ENCODE assay signal across 8 cellular contexts in genomic region chr7:3028071-3028766, GRCh38. TPM values are rescaled to one million over a fixed set of nuclear protein-coding genes. Genes with fewer than 3 reads are reported as not detected.
DNase-seq lines count a peak whose midpoint lies in the region; ATAC-seq and TF ChIP-seq lines count a peak whose summit lies in the region.

No MANE protein-coding gene starts in this region.

- intact Hi-C loops in cardiac septum (cut with DNase I), result no loop called here
- intact Hi-C loops in Right ventricle myocardium inferior (cut with DNase I), result no loop called here

- no peak for ATAC-seq in Right ventricle myocardium inferior
- no peak for ATAC-seq in HG03378 (IDR thresholded peaks at IDR 0.05; ENCODE audit: unreplicated experiment)
- ATAC-seq in GM18867 (IDR thresholded peaks at IDR 0.05; ENCODE audit: unreplicated experiment), result no peak

- peak; percentile 50 for DNase-seq in cardiac septum (ENCODE audit: low spot score)
- DNase-seq in Right ventricle myocardium inferior (ENCODE audit: missing footprints), result no peak
- peak; percentile 62 for DNase-seq in astrocyte of the hippocampus (ENCODE audit: low read depth, low spot score)
- DNase-seq in mesothelial cell of epicardium (ENCODE audit: low spot score in 2 of 2, unreplicated experiment in 2 of 2), result no peak
- no peak for DNase-seq in type B pancreatic cell (ENCODE audit: extremely low spot score, unreplicated experiment)
- DNase-seq in HuH-7.5 (ENCODE audit: low spot score), result no peak

- peaks cover 19% of the 10 kb centered on the region for H3K4me1 Mint-ChIP-seq in mesothelial cell of epicardium
- peaks cover 25% of the 10 kb centered on the region for H3K4me1 Mint-ChIP-seq in type B pancreatic cell (ENCODE audit: unreplicated experiment)

- H3K4me3 Mint-ChIP-seq in mesothelial cell of epicardium (peak overlapping the region; percentile 13), type B pancreatic cell (peak overlapping the region; percentile 76)

- H3K9me3 Mint-ChIP-seq in mesothelial cell of epicardium (peaks cover 16% of the 10 kb centered on the region), type B pancreatic cell (peaks cover 3% of the 10 kb centered on the region)

- H3K27me3 Mint-ChIP-seq in mesothelial cell of epicardium (ENCODE audit: low read depth) (no peaks in the 10 kb centered on the region), type B pancreatic cell (no peaks in the 10 kb centered on the region)

- peak overlapping the region; percentile 64 for H3K27ac Mint-ChIP-seq in mesothelial cell of epicardium
- peak overlapping the region; percentile 88 for H3K27ac Mint-ChIP-seq in type B pancreatic cell

- TF ChIP-seq CTCF in mesothelial cell of epicardium (IDR thresholded peaks at IDR 0.05; ENCODE audit: unreplicated experiment) (no peak), type B pancreatic cell (conservative IDR thresholded peaks at IDR 0.05) (no peak)

- H3K36me3 Mint-ChIP-seq in mesothelial cell of epicardium (peaks cover 1% of the 10 kb centered on the region), type B pancreatic cell (peaks cover 5% of the 10 kb centered on the region)

RNA-seq across cellular contexts. Expression of gene CARD11, which starts 15.4 kb away (rescaled TPM):
- 0.32 TPM for total RNA-seq in cardiac septum
- total RNA-seq in Right ventricle myocardium inferior, result 0.41 TPM
- total RNA-seq in mesothelial cell of epicardium, result 8.3 to 9.8 TPM (median 9.3 TPM) in 3 replicates
- 11.6 and 43.1 TPM in 2 replicates for total RNA-seq in type B pancreatic cell (ENCODE audit: low replicate concordance)

Comparison
In these comparisons a context has a peak if more than half of its experiments do, and no peak if none do; other contexts are left out.
1. DNase-seq: peak in cardiac septum (single experiment) and astrocyte of the hippocampus (single experiment); none in Right ventricle myocardium inferior (single experiment), mesothelial cell of epicardium (0 of 2), type B pancreatic cell (single experiment) and HuH-7.5 (single experiment).